Comparison of ENCODE assay signal across 29 cellular contexts in the genomic region with DNA sequence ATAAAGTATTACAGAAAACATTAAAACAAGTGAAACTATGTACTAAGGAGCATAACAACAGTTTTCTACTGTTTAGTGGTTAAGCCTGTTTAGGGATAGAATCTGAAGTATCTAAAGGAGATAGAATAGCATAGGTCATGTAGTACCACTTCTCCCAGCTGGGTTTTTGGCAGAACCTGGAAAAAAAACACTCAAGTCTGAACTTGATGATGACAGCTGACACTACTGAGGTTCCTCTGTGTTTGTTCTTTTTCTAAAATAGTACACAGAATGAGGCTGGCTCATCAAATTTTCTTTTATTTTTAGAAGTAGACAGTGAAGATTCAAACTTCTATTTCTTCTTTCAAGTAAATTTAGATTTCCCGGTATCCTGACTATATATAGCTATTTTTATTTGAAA.
"Had no signal": no experiment of that assay in that cellular context is flagged by ENCODE, and none has a peak within 500 bp of the region (broad histone marks: within the 10 kb centered on the region; RNA-seq: fewer than 3 reads in every experiment).

No MANE protein-coding gene starts in this region.

- H3K27ac Mint-ChIP-seq: naive thymus-derived CD4-positive, alpha-beta T cell; nephron; neural progenitor cell; progenitor cell of endocrine pancreas; stimulated activated naive CD8-positive, alpha-beta T cell treated with anti-CD3 and anti-CD28 coated beads, Interleukin-15, amount 100 ng/mL, for 72 hours had no signal

- H3K4me1 ChIP-seq: esophagus squamous epithelium, heart right ventricle, left lung, neural progenitor cell, parathyroid adenoma, suprapubic skin, transverse colon had no signal

- H3K4me3 Mint-ChIP-seq: naive thymus-derived CD4-positive, alpha-beta T cell; nephron; neural progenitor cell; stimulated activated naive CD8-positive, alpha-beta T cell treated with anti-CD3 and anti-CD28 coated beads, Interleukin-15, amount 100 ng/mL, for 72 hours had no signal

- H3K9me3 ChIP-seq: esophagus squamous epithelium, heart right ventricle, left lung, suprapubic skin, transverse colon had no signal

- H3K36me3 Mint-ChIP-seq: naive thymus-derived CD4-positive, alpha-beta T cell; neural progenitor cell had no signal

- H3K4me1 Mint-ChIP-seq: naive thymus-derived CD4-positive, alpha-beta T cell; neural progenitor cell; stimulated activated naive CD8-positive, alpha-beta T cell treated with anti-CD3 and anti-CD28 coated beads, Interleukin-15, amount 100 ng/mL, for 72 hours had no signal

- H3K27me3 ChIP-seq: esophagus squamous epithelium, heart right ventricle, left lung, neural progenitor cell, suprapubic skin, transverse colon had no signal

- H3K27ac ChIP-seq: coronary artery, esophagus squamous epithelium, heart right ventricle, left lung, neural progenitor cell, parathyroid adenoma, suprapubic skin, transverse colon had no signal

- H3K27me3 Mint-ChIP-seq: progenitor cell of endocrine pancreas; stimulated activated naive CD8-positive, alpha-beta T cell treated with anti-CD3 and anti-CD28 coated beads, Interleukin-15, amount 100 ng/mL, for 72 hours had no signal

- ATAC-seq: heart right ventricle; left lung; naive thymus-derived CD4-positive, alpha-beta T cell; sciatic nerve; stimulated activated naive CD8-positive, alpha-beta T cell treated with anti-CD3 and anti-CD28 coated beads, Interleukin-15, amount 100 ng/mL, for 72 hours had no signal

- H3K9me3 Mint-ChIP-seq: neural progenitor cell; stimulated activated naive CD8-positive, alpha-beta T cell treated with anti-CD3 and anti-CD28 coated beads, Interleukin-15, amount 100 ng/mL, for 72 hours had no signal

- DNase-seq: dermis blood vessel endothelial cell; effector memory CD4-positive, alpha-beta T cell; erythroblast; esophagus squamous epithelium; foreskin melanocyte; glutamatergic neuron; heart right ventricle; hippocampal formation; left cardiac atrium; left lung; mammary epithelial cell; mesendoderm; midbrain; naive thymus-derived CD4-positive, alpha-beta T cell; stimulated activated CD4-positive, alpha-beta T cell treated with anti-CD3 and anti-CD28 coated beads, Interleukin-12 subunit alpha, Interleukin-12 subunit beta, amount 100 ng/mL, for 4 hours; stimulated activated CD4-positive, alpha-beta T cell treated with anti-CD3 and anti-CD28 coated beads, Interleukin-1b, Interleukin-23, amount 100 ng/mL, for 48 hours; stimulated activated CD4-positive, alpha-beta T cell treated with anti-CD3 and anti-CD28 coated beads, Interleukin-4, amount 100 ng/mL, for 1 hour; stimulated activated CD8-positive, alpha-beta memory T cell treated with anti-CD3 and anti-CD28 coated beads, Interleukin-4, amount 100 ng/mL, for 48 hours; stimulated activated naive CD4-positive, alpha-beta T cell; stimulated activated naive CD8-positive, alpha-beta T cell treated with anti-CD3 and anti-CD28 coated beads, Interleukin-15, amount 100 ng/mL, for 72 hours; transverse colon had no signal

- H3K36me3 ChIP-seq: esophagus squamous epithelium, heart right ventricle, left lung, neural progenitor cell, suprapubic skin, transverse colon had no signal

- H3K4me3 ChIP-seq: coronary artery, esophagus squamous epithelium, heart right ventricle, left lung, neural progenitor cell, smooth muscle cell, suprapubic skin, transverse colon had no signal
